ENCODE assay signal across 9 cellular contexts in the genomic region with DNA sequence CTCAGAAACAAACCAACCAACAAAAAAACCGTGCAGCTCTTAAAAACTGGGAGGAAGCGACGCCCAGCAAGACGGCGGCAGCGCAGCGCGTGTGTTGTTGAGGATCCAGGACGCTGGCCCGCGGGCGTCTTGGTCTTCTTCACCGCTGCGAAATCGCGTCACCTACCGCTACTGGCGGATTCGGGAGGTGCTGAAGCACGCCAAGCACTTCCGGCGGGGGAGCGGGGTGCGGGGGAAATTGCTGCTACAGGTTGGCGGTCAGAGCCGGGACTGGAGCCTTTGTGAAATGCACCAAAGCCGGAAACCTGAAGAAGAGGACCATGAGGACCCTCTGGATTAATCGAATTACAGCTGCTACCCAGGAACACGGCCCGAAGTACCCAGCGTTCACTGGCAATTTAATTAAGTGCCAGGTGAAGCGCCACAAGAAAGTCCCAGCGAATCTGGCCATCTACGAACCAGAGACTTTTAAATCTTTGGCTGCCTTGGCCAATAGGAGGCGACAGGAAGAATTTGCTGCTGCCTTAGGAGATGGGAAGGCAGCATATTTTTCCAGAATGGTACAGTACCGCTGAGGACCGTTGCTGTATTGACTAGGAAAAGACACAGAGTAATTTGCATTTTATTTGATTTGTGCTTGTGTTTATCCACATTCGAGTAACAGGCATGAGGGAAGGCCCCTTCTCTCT. TPM values are rescaled to one million over a fixed set of nuclear protein-coding genes. Genes with fewer than 3 reads are reported as not detected.
DNase-seq lines count a peak whose midpoint lies in the region; ATAC-seq and TF ChIP-seq lines count a peak whose summit lies in the region.
"Had no signal": no experiment of that assay in that cellular context is flagged by ENCODE, and none has a peak within 500 bp of the region (broad histone marks: within the 10 kb centered on the region; RNA-seq: fewer than 3 reads in every experiment).

No MANE protein-coding gene starts in this region.

- H3K79me2 ChIP-seq in hepatocyte = no peaks in the 10 kb centered on the region

- H3K9me3 ChIP-seq in hepatocyte (ENCODE audit: low read depth) (no peaks in the 10 kb centered on the region), spleen (peaks cover 0 to 5% (median 0%) of the 10 kb centered on the region in 8 donors)

- H3K36me3 ChIP-seq in hepatocyte (replicated peaks; ENCODE audit: insufficient read depth, low read depth) (no peaks in the 10 kb centered on the region), spleen (no peaks in the 10 kb centered on the region)

- ATAC-seq in activated CD4-positive, alpha-beta T cell treated with anti-CD3 and anti-CD28 coated beads for 36 hours = no peak
- ATAC-seq in HG03354 (IDR thresholded peaks at IDR 0.05; ENCODE audit: poor library complexity, severe bottlenecking, unreplicated experiment) = no peak

- intact Hi-C loops in activated CD4-positive, alpha-beta T cell treated with anti-CD3 and anti-CD28 coated beads for 36 hours (cut with DNase I, micrococcal nuclease) = loop anchor here in 1 of 2 experiments (5.0 kb wide), 1 partner anchor 78 kb away; the partner anchor contains the start of genes PIGP and TTC3
- intact Hi-C loops in activated T-helper 2 cell treated with anti-CD3 and anti-CD28 coated beads, Interferon-gamma antibody, Interleukin-2, Interleukin-4, amounts not matched to agents 10 μg/mL and 5 μg/mL and 100 μg/mL, durations not matched to agents 14 hours and 24 hours and 36 hours (cut with micrococcal nuclease) = no loop called here
- intact Hi-C loops in spleen (cut with DNase I; ENCODE audit: low total_unique reads) = no loop called here

- peaks cover 14% of the 10 kb centered on the region for H3K4me1 Mint-ChIP-seq in activated CD4-positive, alpha-beta T cell treated with anti-CD3 and anti-CD28 coated beads for 36 hours
- no peaks in the 10 kb centered on the region for H3K4me1 Mint-ChIP-seq in activated T-helper 2 cell treated with anti-CD3 and anti-CD28 coated beads, Interferon-gamma antibody, Interleukin-2, Interleukin-4, amounts not matched to agents 10 μg/mL and 5 μg/mL and 100 μg/mL, durations not matched to agents 14 hours and 24 hours and 36 hours (ENCODE audit: low read depth)

- H3K9me3 Mint-ChIP-seq in activated CD4-positive, alpha-beta T cell treated with anti-CD3 and anti-CD28 coated beads for 36 hours (ENCODE audit: low read depth) = no peaks in the 10 kb centered on the region
- no peaks in the 10 kb centered on the region for H3K9me3 Mint-ChIP-seq in activated T-helper 2 cell treated with anti-CD3 and anti-CD28 coated beads, Interferon-gamma antibody, Interleukin-2, Interleukin-4, amounts not matched to agents 10 μg/mL and 5 μg/mL and 100 μg/mL, durations not matched to agents 14 hours and 24 hours and 36 hours

- CTCF ChIA-PET in activated CD4-positive, alpha-beta T cell treated with anti-CD3 and anti-CD28 coated beads for 36 hours (lab: Charles Lee) = interaction anchor here (0.6 to 1.8 kb wide), 3 partner anchors 15 to 55 kb away, joined by 3 to 5 read pairs (median 3); partner anchors contain the start of gene HLCS

- H3K27me3 ChIP-seq in hepatocyte = no peaks in the 10 kb centered on the region
- H3K27me3 ChIP-seq in spleen (replicated peaks in 1 of 7) = peaks cover 0 to 11% (median 0%) of the 10 kb centered on the region in 7 donors

- H3K4me3 ChIP-seq in hepatocyte (no peak overlapping the region), spleen (no peak overlapping the region)

- no peaks in the 10 kb centered on the region for H3K27me3 Mint-ChIP-seq in activated CD4-positive, alpha-beta T cell treated with anti-CD3 and anti-CD28 coated beads for 36 hours
- H3K27me3 Mint-ChIP-seq in activated T-helper 2 cell treated with anti-CD3 and anti-CD28 coated beads, Interferon-gamma antibody, Interleukin-2, Interleukin-4, amounts not matched to agents 10 μg/mL and 5 μg/mL and 100 μg/mL, durations not matched to agents 14 hours and 24 hours and 36 hours (ENCODE audit: low read depth) = no peaks in the 10 kb centered on the region

- no peak overlapping the region for H3K27ac Mint-ChIP-seq in activated CD4-positive, alpha-beta T cell treated with anti-CD3 and anti-CD28 coated beads for 36 hours
- H3K27ac Mint-ChIP-seq in activated T-helper 2 cell treated with anti-CD3 and anti-CD28 coated beads, Interferon-gamma antibody, Interleukin-2, Interleukin-4, amounts not matched to agents 10 μg/mL and 5 μg/mL and 100 μg/mL, durations not matched to agents 14 hours and 24 hours and 36 hours = no peak overlapping the region

- no peak for TF ChIP-seq POLR2A in spleen (IDR thresholded peaks at IDR 0.05)

- H3K36me3 Mint-ChIP-seq in activated CD4-positive, alpha-beta T cell treated with anti-CD3 and anti-CD28 coated beads for 36 hours (ENCODE audit: low read depth) = no peaks in the 10 kb centered on the region
- H3K36me3 Mint-ChIP-seq in activated T-helper 2 cell treated with anti-CD3 and anti-CD28 coated beads, Interferon-gamma antibody, Interleukin-2, Interleukin-4, amounts not matched to agents 10 μg/mL and 5 μg/mL and 100 μg/mL, durations not matched to agents 14 hours and 24 hours and 36 hours (ENCODE audit: low read depth) = no peaks in the 10 kb centered on the region

- H2AFZ ChIP-seq in hepatocyte = no peak overlapping the region

- H3K4me1 ChIP-seq in hepatocyte (ENCODE audit: insufficient read depth) (no peaks in the 10 kb centered on the region), spleen (peaks cover 0 to 5% (median 2%) of the 10 kb centered on the region in 6 donors)

- H3K4me2 ChIP-seq in hepatocyte = peak overlapping the region; percentile 67

- no peaks in the 10 kb centered on the region for H4K20me1 ChIP-seq in hepatocyte (ENCODE audit: insufficient read depth, poor library complexity, severe bottlenecking)

- H3K4me3 Mint-ChIP-seq in activated CD4-positive, alpha-beta T cell treated with anti-CD3 and anti-CD28 coated beads for 36 hours = peak overlapping the region; percentile 47
- H3K4me3 Mint-ChIP-seq in activated T-helper 2 cell treated with anti-CD3 and anti-CD28 coated beads, Interferon-gamma antibody, Interleukin-2, Interleukin-4, amounts not matched to agents 10 μg/mL and 5 μg/mL and 100 μg/mL, durations not matched to agents 14 hours and 24 hours and 36 hours (ENCODE audit: low read depth) = peak overlapping the region; percentile 17

- WGBS in hepatocyte (ENCODE audit: low lambda C conversion rate, missing lambda C conversion rate) = 58% methylated on average over 38 of the region's 38 CpGs
- 33 to 42% (median 37%) methylated on average over 25 to 38 of the region's 38 CpGs for WGBS in spleen, 5 donors

- TF ChIP-seq CTCF in hepatocyte (IDR thresholded peaks at IDR 0.05; ENCODE audit: poor library complexity) (peak; percentile 9), spleen (IDR thresholded peaks at IDR 0.05 in 8 of 11, conservative IDR thresholded peaks at IDR 0.05 in 3 of 11) (no peak)

- peak; percentile 75 for DNase-seq in activated CD4-positive, alpha-beta T cell treated with anti-CD3 and anti-CD28 coated beads for 36 hours
- DNase-seq in activated CD4-positive, alpha-beta T cell treated with anti-CD3 and anti-CD28 coated beads, Interleukin-2, amount 50 U/mL, for 1 hour = no peak
- DNase-seq in activated T-helper 2 cell treated with anti-CD3 and anti-CD28 coated beads, Interferon-gamma antibody, Interleukin-2, Interleukin-4, amounts not matched to agents 10 μg/mL and 5 μg/mL and 100 μg/mL, durations not matched to agents 14 hours and 24 hours and 36 hours (ENCODE audit: low spot score) = peak; percentile 17
- DNase-seq in hepatocyte (ENCODE audit: low spot score) = peak; percentile 48
- peak; percentile 20 to 31 for DNase-seq in stimulated activated CD4-positive, alpha-beta T cell treated with anti-CD3 and anti-CD28 coated beads, Interleukin-2, amount 100 ng/mL, for 48 hours
- no peak for DNase-seq in NCI-H187 (lab: John Stamatoyannopoulos, UW)
- no peak for DNase-seq in spleen
- DNase-seq: nucleus accumbens had no signal

- no peaks in the 10 kb centered on the region for H3K9me2 ChIP-seq in hepatocyte (replicated peaks; ENCODE audit: insufficient read depth)

- POLR2A ChIA-PET in activated CD4-positive, alpha-beta T cell treated with anti-CD3 and anti-CD28 coated beads for 36 hours (lab: Charles Lee) = no interaction called here

- H3K27ac ChIP-seq in hepatocyte (no peak overlapping the region), spleen (no peak overlapping the region)

RNA-seq across cellular contexts. Expression of gene RIPPLY3, which starts 11.9 kb away (rescaled TPM):
- under 1 TPM in 1 of 2 experiments, not detected in 1; 0.16 TPM for total RNA-seq in activated CD4-positive, alpha-beta T cell treated with anti-CD3 and anti-CD28 coated beads for 36 hours
- total RNA-seq in activated T-helper 2 cell treated with anti-CD3 and anti-CD28 coated beads, Interferon-gamma antibody, Interleukin-2, Interleukin-4, amounts not matched to agents 10 μg/mL and 5 μg/mL and 100 μg/mL, durations not matched to agents 14 hours and 24 hours and 36 hours = 0.21 TPM in 1 of 2 replicates, not detected in the other
- total RNA-seq in hepatocyte (0.17 TPM in 1 of 2 replicates, not detected in the other), spleen (not detected)
- polyA plus RNA-seq in hepatocyte (0.11 and 1.0 TPM in 2 replicates), spleen (under 1 TPM in 1 of 3 donors, not detected in 2; 0.05 TPM)

RNA-seq across cellular contexts. Expression of gene HLCS, which starts 28.2 kb away (rescaled TPM):
- total RNA-seq in activated CD4-positive, alpha-beta T cell treated with anti-CD3 and anti-CD28 coated beads for 36 hours = 10 to 100 TPM; 14.3 to 15.0 TPM
- 17.2 and 18.7 TPM in 2 replicates for total RNA-seq in activated T-helper 2 cell treated with anti-CD3 and anti-CD28 coated beads, Interferon-gamma antibody, Interleukin-2, Interleukin-4, amounts not matched to agents 10 μg/mL and 5 μg/mL and 100 μg/mL, durations not matched to agents 14 hours and 24 hours and 36 hours
- total RNA-seq in hepatocyte (16.7 and 30.4 TPM in 2 replicates), spleen (10 to 100 TPM; 10.1 to 22.8 (median 18.1) TPM)
- polyA plus RNA-seq in hepatocyte (9.2 and 10.6 TPM in 2 replicates), spleen (1 to 10 TPM; 1.7 to 2.8 (median 1.8) TPM)

Comparison
In these comparisons a context has a peak if more than half of its experiments do, and no peak if none do; other contexts are left out.
1. DNase-seq: peak in activated CD4-positive, alpha-beta T cell treated with anti-CD3 and anti-CD28 coated beads for 36 hours (single experiment), activated T-helper 2 cell treated with anti-CD3 and anti-CD28 coated beads, Interferon-gamma antibody, Interleukin-2, Interleukin-4, amounts not matched to agents 10 μg/mL and 5 μg/mL and 100 μg/mL, durations not matched to agents 14 hours and 24 hours and 36 hours (single experiment), hepatocyte (single experiment) and stimulated activated CD4-positive, alpha-beta T cell treated with anti-CD3 and anti-CD28 coated beads, Interleukin-2, amount 100 ng/mL, for 48 hours (2 of 2); none in activated CD4-positive, alpha-beta T cell treated with anti-CD3 and anti-CD28 coated beads, Interleukin-2, amount 50 U/mL, for 1 hour (single experiment), NCI-H187 (0 of 2) and spleen (single experiment).